In genomic region chr14:39168591-39168990, GRCh38 we compare ENCODE assay signal across 10 cellular contexts. TPM values are rescaled to one million over a fixed set of nuclear protein-coding genes. Genes with fewer than 3 reads are reported as not detected.
DNase-seq lines count a peak whose midpoint lies in the region; ATAC-seq and TF ChIP-seq lines count a peak whose summit lies in the region.
"Had no signal": no experiment of that assay in that cellular context is flagged by ENCODE, and none has a peak within 500 bp of the region (broad histone marks: within the 10 kb centered on the region; RNA-seq: fewer than 3 reads in every experiment).

No MANE protein-coding gene starts in this region.

- peak overlapping the region; percentile 67 for H3K4me3 Mint-ChIP-seq in activated CD4-positive, alpha-beta T cell treated with anti-CD3 and anti-CD28 coated beads, Interleukin-2, amount 10 ng/mL, durations not matched to agents 24 days and 14 days
- peak overlapping the region; percentile 82 for H3K4me3 Mint-ChIP-seq in activated CD8-positive, alpha-beta T cell treated with anti-CD3 and anti-CD28 coated beads, Interleukin-2, amount 10 ng/mL, durations not matched to agents 7 days and 5 days

- CTCF ChIA-PET in activated CD8-positive, alpha-beta T cell treated with anti-CD3 and anti-CD28 coated beads, Interleukin-2, amount 10 ng/mL, durations not matched to agents 7 days and 5 days (lab: Charles Lee) = no interaction called here

- TF ChIP-seq POLR2A in spleen (IDR thresholded peaks at IDR 0.05) = no peak

- peaks cover 23% of the 10 kb centered on the region for H3K36me3 Mint-ChIP-seq in activated CD4-positive, alpha-beta T cell treated with anti-CD3 and anti-CD28 coated beads, Interleukin-2, amount 10 ng/mL, durations not matched to agents 24 days and 14 days (ENCODE audit: low read depth)
- H3K36me3 Mint-ChIP-seq in activated CD8-positive, alpha-beta T cell treated with anti-CD3 and anti-CD28 coated beads, Interleukin-2, amount 10 ng/mL, durations not matched to agents 7 days and 5 days (ENCODE audit: low read depth) = peaks cover 35% of the 10 kb centered on the region

- no peak overlapping the region for H2AFZ ChIP-seq in hepatocyte

- H3K27me3 Mint-ChIP-seq in activated CD4-positive, alpha-beta T cell treated with anti-CD3 and anti-CD28 coated beads, Interleukin-2, amount 10 ng/mL, durations not matched to agents 24 days and 14 days = no peaks in the 10 kb centered on the region
- H3K27me3 Mint-ChIP-seq in activated CD8-positive, alpha-beta T cell treated with anti-CD3 and anti-CD28 coated beads, Interleukin-2, amount 10 ng/mL, durations not matched to agents 7 days and 5 days (ENCODE audit: low read depth) = no peaks in the 10 kb centered on the region

- peaks cover 6% of the 10 kb centered on the region for H4K20me1 ChIP-seq in hepatocyte (ENCODE audit: insufficient read depth, poor library complexity, severe bottlenecking)

- TF ChIP-seq CTCF in hepatocyte (IDR thresholded peaks at IDR 0.05; ENCODE audit: poor library complexity) (no peak), spleen (IDR thresholded peaks at IDR 0.05 in 8 of 11, conservative IDR thresholded peaks at IDR 0.05 in 3 of 11) (no peak), GM20000 (IDR thresholded peaks at IDR 0.05; ENCODE audit: extremely low read depth, missing control alignments) (no peak)

- no peaks in the 10 kb centered on the region for H3K36me3 ChIP-seq in hepatocyte (replicated peaks; ENCODE audit: insufficient read depth, low read depth)
- peaks cover 0 to 31% (median 1%) of the 10 kb centered on the region in 6 donors for H3K36me3 ChIP-seq in spleen
- H3K36me3 ChIP-seq: transverse colon had no signal

- H3K4me3 ChIP-seq in hepatocyte = peak overlapping the region; percentile 63
- H3K4me3 ChIP-seq in spleen = peak overlapping the region in 6 of 8 donors; percentile 16 to 83 (median 74)
- H3K4me3 ChIP-seq: mucosa of descending colon had no signal

- peak overlapping the region; percentile 2 for H3K27ac Mint-ChIP-seq in activated CD4-positive, alpha-beta T cell treated with anti-CD3 and anti-CD28 coated beads, Interleukin-2, amount 10 ng/mL, durations not matched to agents 24 days and 14 days
- no peak overlapping the region for H3K27ac Mint-ChIP-seq in activated CD8-positive, alpha-beta T cell treated with anti-CD3 and anti-CD28 coated beads, Interleukin-2, amount 10 ng/mL, durations not matched to agents 7 days and 5 days

- 74% methylated on average over 4 of the region's 4 CpGs for WGBS in hepatocyte (ENCODE audit: low lambda C conversion rate, missing lambda C conversion rate)
- WGBS in spleen, 5 donors = 74 to 90% (median 85%) methylated on average over 4 of the region's 4 CpGs

- H3K27ac ChIP-seq in hepatocyte (no peak overlapping the region), spleen (no peak overlapping the region)

- no peaks in the 10 kb centered on the region for H3K9me3 ChIP-seq in hepatocyte (ENCODE audit: low read depth)
- H3K9me3 ChIP-seq in spleen = no peaks in the 10 kb centered on the region
- H3K9me3 ChIP-seq: mucosa of descending colon, transverse colon had no signal

- intact Hi-C loops in activated CD4-positive, alpha-beta T cell treated with anti-CD3 and anti-CD28 coated beads, Interleukin-2, amount 10 ng/mL, durations not matched to agents 24 days and 14 days (cut with micrococcal nuclease) = no loop called here
- intact Hi-C loops in spleen (cut with DNase I; ENCODE audit: low total_unique reads) = loop anchor here (10.0 kb wide), 1 partner anchor 96 kb away; no protein-coding TSS in a partner anchor

- H3K27me3 ChIP-seq in hepatocyte (no peaks in the 10 kb centered on the region), spleen (replicated peaks in 1 of 7) (no peaks in the 10 kb centered on the region)
- H3K27me3 ChIP-seq: transverse colon had no signal

- no peaks in the 10 kb centered on the region for H3K9me3 Mint-ChIP-seq in activated CD4-positive, alpha-beta T cell treated with anti-CD3 and anti-CD28 coated beads, Interleukin-2, amount 10 ng/mL, durations not matched to agents 24 days and 14 days
- H3K9me3 Mint-ChIP-seq in activated CD8-positive, alpha-beta T cell treated with anti-CD3 and anti-CD28 coated beads, Interleukin-2, amount 10 ng/mL, durations not matched to agents 7 days and 5 days (ENCODE audit: insufficient read depth) = no peaks in the 10 kb centered on the region

- H3K9me2 ChIP-seq in hepatocyte (replicated peaks; ENCODE audit: insufficient read depth) = no peaks in the 10 kb centered on the region

- POLR2A ChIA-PET in activated CD8-positive, alpha-beta T cell treated with anti-CD3 and anti-CD28 coated beads, Interleukin-2, amount 10 ng/mL, durations not matched to agents 7 days and 5 days (lab: Charles Lee) = no interaction called here

- H3K4me1 Mint-ChIP-seq in activated CD4-positive, alpha-beta T cell treated with anti-CD3 and anti-CD28 coated beads, Interleukin-2, amount 10 ng/mL, durations not matched to agents 24 days and 14 days = peaks cover 39% of the 10 kb centered on the region
- H3K4me1 Mint-ChIP-seq in activated CD8-positive, alpha-beta T cell treated with anti-CD3 and anti-CD28 coated beads, Interleukin-2, amount 10 ng/mL, durations not matched to agents 7 days and 5 days (ENCODE audit: low read depth) = peaks cover 40% of the 10 kb centered on the region

- peaks cover 61% of the 10 kb centered on the region for H3K79me2 ChIP-seq in hepatocyte

- peak overlapping the region; percentile 76 for H3K4me2 ChIP-seq in hepatocyte

- peaks cover 16% of the 10 kb centered on the region for H3K4me1 ChIP-seq in hepatocyte (ENCODE audit: insufficient read depth)
- peaks cover 20 to 70% (median 42%) of the 10 kb centered on the region in 6 donors for H3K4me1 ChIP-seq in spleen

- ATAC-seq in activated CD8-positive, alpha-beta T cell treated with anti-CD3 and anti-CD28 coated beads, Interleukin-2, amount 10 ng/mL, durations not matched to agents 7 days and 5 days = no peak
- ATAC-seq: mucosa of descending colon had no signal

- no peak for DNase-seq in activated CD4-positive, alpha-beta T cell treated with anti-CD3 and anti-CD28 coated beads, Interleukin-2, amount 10 ng/mL, durations not matched to agents 24 days and 14 days
- no peak for DNase-seq in activated CD4-positive, alpha-beta T cell treated with anti-CD3 and anti-CD28 coated beads for 4 hours
- DNase-seq in activated CD8-positive, alpha-beta T cell treated with anti-CD3 and anti-CD28 coated beads, Interleukin-2, amount 10 ng/mL, durations not matched to agents 7 days and 5 days = no peak
- DNase-seq in hepatocyte (ENCODE audit: low spot score) = no peak
- DNase-seq in spleen = no peak
- DNase-seq in 8988T = no peak
- DNase-seq in A172 (ENCODE audit: low spot score) = no peak
- no peak for DNase-seq in GM20000 (ENCODE audit: low spot score)
- DNase-seq: mucosa of descending colon, transverse colon had no signal

RNA-seq across cellular contexts. Expression of gene TRAPPC6B, which starts 1.5 kb away (rescaled TPM):
- 16.9 and 20.8 TPM in 2 replicates for total RNA-seq in activated CD4-positive, alpha-beta T cell treated with anti-CD3 and anti-CD28 coated beads, Interleukin-2, amount 10 ng/mL, durations not matched to agents 24 days and 14 days
- 10 to 100 TPM; 25.8 to 26.1 TPM for total RNA-seq in activated CD8-positive, alpha-beta T cell treated with anti-CD3 and anti-CD28 coated beads, Interleukin-2, amount 10 ng/mL, durations not matched to agents 7 days and 5 days
- 27.2 and 30.3 TPM in 2 replicates for total RNA-seq in hepatocyte
- 12.4 and 14.3 TPM in 2 replicates for polyA plus RNA-seq in hepatocyte
- total RNA-seq in spleen = 10 to 100 TPM; 24.0 to 37.2 (median 30.7) TPM
- 10 to 100 TPM in 1 of 3 donors, 1 to 10 TPM in 2; 8.0 to 11.9 (median 9.1) TPM for polyA plus RNA-seq in spleen
- 14.6 and 20.8 TPM in 2 replicates for total RNA-seq in A172 (2014; rRNA removed; shearing (Covaris generic))

RNA-seq across cellular contexts. Expression of gene PNN, which starts 6.5 kb away (rescaled TPM):
- total RNA-seq in activated CD4-positive, alpha-beta T cell treated with anti-CD3 and anti-CD28 coated beads, Interleukin-2, amount 10 ng/mL, durations not matched to agents 24 days and 14 days = 121 and 128 TPM in 2 replicates
- total RNA-seq in activated CD8-positive, alpha-beta T cell treated with anti-CD3 and anti-CD28 coated beads, Interleukin-2, amount 10 ng/mL, durations not matched to agents 7 days and 5 days = 100 to 1,000 TPM in 1 of 2 experiments, 10 to 100 TPM in 1; 94.1 to 103 TPM
- 30.9 and 34.8 TPM in 2 replicates for total RNA-seq in hepatocyte
- polyA plus RNA-seq in hepatocyte = 49.3 and 89.1 TPM in 2 replicates
- 10 to 100 TPM; 43.8 to 79.7 (median 66.6) TPM for total RNA-seq in spleen
- polyA plus RNA-seq in spleen = 10 to 100 TPM; 38.1 to 58.0 (median 50.5) TPM
- 17.8 and 26.2 TPM in 2 replicates for total RNA-seq in A172 (2014; rRNA removed; shearing (Covaris generic))

RNA-seq across cellular contexts. Expression of gene GEMIN2, which starts 54.5 kb away (rescaled TPM):
- 23.1 and 24.9 TPM in 2 replicates for total RNA-seq in activated CD4-positive, alpha-beta T cell treated with anti-CD3 and anti-CD28 coated beads, Interleukin-2, amount 10 ng/mL, durations not matched to agents 24 days and 14 days
- total RNA-seq in activated CD8-positive, alpha-beta T cell treated with anti-CD3 and anti-CD28 coated beads, Interleukin-2, amount 10 ng/mL, durations not matched to agents 7 days and 5 days = 10 to 100 TPM; 25.4 to 26.7 TPM
- total RNA-seq in hepatocyte (24.7 and 28.3 TPM in 2 replicates), spleen (10 to 100 TPM in 6 of 7 donors, 1 to 10 TPM in 1; 8.4 to 20.8 (median 14.0) TPM)
- polyA plus RNA-seq in hepatocyte (9.0 and 12.4 TPM in 2 replicates), spleen (10 to 100 TPM; 10.8 to 14.4 (median 12.5) TPM)
- total RNA-seq in A172 (2014; rRNA removed; shearing (Covaris generic)) = 21.0 and 24.2 TPM in 2 replicates
